Comparison of ENCODE assay signal across 9 cellular contexts in genomic region chr1:176480750-176481149, GRCh38. TPM values are rescaled to one million over a fixed set of nuclear protein-coding genes. Genes with fewer than 3 reads are reported as not detected.
"Had no signal": no experiment of that assay in that cellular context is flagged by ENCODE, and none has a peak within 500 bp of the region (broad histone marks: within the 10 kb centered on the region; RNA-seq: fewer than 3 reads in every experiment).

No MANE protein-coding gene starts in this region.

- DNase-seq: GDM1, GF-D8 had no signal

- H3K4me3 ChIP-seq: GM12878 had no signal

- FAIRE-seq: G401.6, GM12878, GM12891, GM12892, GM18507, GM19239 had no signal

- ATAC-seq: GM12878 had no signal

RNA-seq across cellular contexts. Expression of gene PAPPA2, which starts 17.8 kb away (rescaled TPM):
- total RNA-seq: G401, GM12878 had no signal
